26 cellular contexts compared by ENCODE assay signal in genomic region chr6:129920103-129920798, GRCh38. TPM values are rescaled to one million over a fixed set of nuclear protein-coding genes. Genes with fewer than 3 reads are reported as not detected.
DNase-seq lines count a peak whose midpoint lies in the region; ATAC-seq, FAIRE-seq and TF ChIP-seq lines count a peak whose summit lies in the region.
"Had no signal": no experiment of that assay in that cellular context is flagged by ENCODE, and none has a peak within 500 bp of the region (broad histone marks: within the 10 kb centered on the region; RNA-seq: fewer than 3 reads in every experiment).

No MANE protein-coding gene starts in this region.

- no peak for TF ChIP-seq RAD21 in HepG2 (CRISPR knock-in tag; IDR thresholded peaks at IDR 0.05)

- no peak for FAIRE-seq in HepG2 (lab: Jason Lieb, UNC)
- FAIRE-seq: A204.1, GM18507, HTR-8/SVneo had no signal

- H3K4me1 ChIP-seq in HepG2 (ENCODE audit: insufficient read depth, low read length), result no peaks in the 10 kb centered on the region
- H3K4me1 ChIP-seq in right lobe of liver, result no peaks in the 10 kb centered on the region
- no peaks in the 10 kb centered on the region for H3K4me1 ChIP-seq in endodermal cell (ENCODE audit: control insufficient read depth, insufficient read depth, low read length)

- 1% methylated on average over 7 of the region's 7 CpGs for WGBS in HepG2 (ENCODE audit: low lambda C conversion rate)
- 66% methylated on average over 7 of the region's 7 CpGs for WGBS in right lobe of liver (ENCODE audit: insufficient coverage, low coverage, low lambda C conversion rate, missing lambda C conversion rate)
- WGBS in endodermal cell (ENCODE audit: insufficient coverage in 1 of 2, insufficient read length in 1 of 2), 2 experiments, result 90% methylated on average over 7 of the region's 7 CpGs; no CpG with 5 or more reads in 1 of the 2 experiments

- CTCF ChIA-PET in HepG2 (lab: Yijun Ruan, JAX; ENCODE audit: low intra/inter-chr PET ratio, low total read pairs), result no interaction called here

- POLR2A ChIA-PET in HepG2 (lab: Yijun Ruan, JAX), result no interaction called here

- H3K4me2 ChIP-seq in HepG2 (ENCODE audit: low read depth, low read length), result no peak overlapping the region

- H2AFZ ChIP-seq in HepG2 (ENCODE audit: low read length), result no peak overlapping the region

- no peak for DNase-seq in HepG2 (ENCODE audit: low spot score)
- no peak for DNase-seq in right lobe of liver
- DNase-seq in amniotic epithelial cell (ENCODE audit: low read depth), result peak; percentile 28
- DNase-seq in foreskin melanocyte, result peak; percentile 61
- no peak for DNase-seq in endodermal cell
- no peak for DNase-seq in NCI-H1417 treated with DMSO at 0.1 percent for 48 hours (lab: John Stamatoyannopoulos, UW)
- DNase-seq: activated gamma-delta T cell; CD4-positive, CD25-positive, alpha-beta regulatory T cell; dermis blood vessel endothelial cell; DMS79; heart left ventricle; islet precursor cell; mesendoderm; NCI-H187; NCI-H446 treated with DMSO at 0.1 percent for 48 hours; SIG-M5; stimulated activated naive CD4-positive, alpha-beta T cell treated with Interleukin-2 at 50 U/mL for 16 hours had no signal

- no peaks in the 10 kb centered on the region for H3K79me2 ChIP-seq in HepG2 (ENCODE audit: insufficient read depth, low read length)

- in situ Hi-C loops in HepG2 (cut with HindIII; ENCODE audit: extremely low pct_ligation_motif_present, low pct_unique_long_range_greater_than_20kb), result no loop called here

- H3K27me3 ChIP-seq in HepG2 (ENCODE audit: control insufficient read depth in 1 of 2, insufficient read depth in 2 of 2, low read length in 2 of 2) (no peaks in the 10 kb centered on the region), right lobe of liver (no peaks in the 10 kb centered on the region), endodermal cell (ENCODE audit: control insufficient read depth, insufficient read depth, low read length, poor library complexity, severe bottlenecking) (no peaks in the 10 kb centered on the region)

- intact Hi-C loops in HepG2 (cut with micrococcal nuclease; ENCODE audit: unreplicated experiment), result no loop called here
- intact Hi-C loops in right lobe of liver (cut with DNase I), result no loop called here

- H3K27ac Mint-ChIP-seq in endodermal cell, result no peak overlapping the region
- H3K27ac Mint-ChIP-seq: type B pancreatic cell had no signal

- H3K4me3 ChIP-seq in HepG2 (replicated peaks in 1 of 3; ENCODE audit: insufficient read depth in 1 of 3, low read depth in 2 of 3, low read length in 3 of 3) (no peak overlapping the region), right lobe of liver (no peak overlapping the region), endodermal cell (ENCODE audit: low read length) (no peak overlapping the region)
- H3K4me3 ChIP-seq: heart left ventricle had no signal

- no peaks in the 10 kb centered on the region for H3K9me3 Mint-ChIP-seq in endodermal cell
- H3K9me3 Mint-ChIP-seq: T-helper 1 cell treated with Interleukin-12 subunit alpha and Interleukin-12 subunit beta and Interleukin-4 antibody, amounts not matched to agents 30 μg/mL and 1 μg/mL, for 36 hours; type B pancreatic cell had no signal

- no peaks in the 10 kb centered on the region for H3K36me3 Mint-ChIP-seq in endodermal cell (ENCODE audit: low read depth)
- H3K36me3 Mint-ChIP-seq: CD4-positive, CD25-positive, alpha-beta regulatory T cell; type B pancreatic cell had no signal

- no peak overlapping the region for H3K4me3 Mint-ChIP-seq in endodermal cell
- H3K4me3 Mint-ChIP-seq: CD4-positive, CD25-positive, alpha-beta regulatory T cell; neural crest cell; T-helper 1 cell treated with Interleukin-12 subunit alpha and Interleukin-12 subunit beta and Interleukin-4 antibody, amounts not matched to agents 30 μg/mL and 1 μg/mL, for 36 hours; type B pancreatic cell had no signal

- H3K27me3 Mint-ChIP-seq in endodermal cell (ENCODE audit: insufficient read depth), result no peaks in the 10 kb centered on the region
- H3K27me3 Mint-ChIP-seq: CD4-positive, CD25-positive, alpha-beta regulatory T cell; type B pancreatic cell had no signal

- H3K27ac ChIP-seq in HepG2 (ENCODE audit: extremely low read length, insufficient read depth, low read length), result no peak overlapping the region
- H3K27ac ChIP-seq in right lobe of liver, result no peak overlapping the region
- no peak overlapping the region for H3K27ac ChIP-seq in endodermal cell (ENCODE audit: low read depth, low read length)
- H3K27ac ChIP-seq: heart left ventricle had no signal

- H3K36me3 ChIP-seq in HepG2 (replicated peaks in 1 of 2; ENCODE audit: control insufficient read depth in 1 of 2, insufficient read depth in 2 of 2, low read length in 2 of 2), result no peaks in the 10 kb centered on the region
- no peaks in the 10 kb centered on the region for H3K36me3 ChIP-seq in right lobe of liver
- H3K36me3 ChIP-seq in endodermal cell (ENCODE audit: control insufficient read depth, insufficient read depth, low read length), result no peaks in the 10 kb centered on the region
- H3K36me3 ChIP-seq: heart left ventricle had no signal

- TF ChIP-seq POLR2A in HepG2 (IDR thresholded peaks at IDR 0.05; ENCODE audit: insufficient read depth in 1 of 2, low read depth in 2 of 2, low read length in 2 of 2) (no peak), right lobe of liver (IDR thresholded peaks at IDR 0.05) (no peak)

- no peaks in the 10 kb centered on the region for H3K4me1 Mint-ChIP-seq in endodermal cell
- H3K4me1 Mint-ChIP-seq: CD4-positive, CD25-positive, alpha-beta regulatory T cell; neural crest cell had no signal

- no TSS peak for BruUV-seq in HepG2 (replicated peaks; lab: Mats Ljungman, UMichigan)

- ATAC-seq in HepG2 (no peak), right lobe of liver (no peak), GM19324 (IDR thresholded peaks at IDR 0.05; ENCODE audit: low FRiP score, unreplicated experiment) (no peak), HG03565 (IDR thresholded peaks at IDR 0.05; ENCODE audit: unreplicated experiment) (no peak)
- ATAC-seq: esophagus mucosa, heart left ventricle had no signal

- no peak overlapping the region for H3K9ac ChIP-seq in HepG2 (ENCODE audit: insufficient read depth, low read depth, low read length)
- H3K9ac ChIP-seq in endodermal cell (ENCODE audit: extremely low read depth, low read length, poor library complexity, severe bottlenecking), result no peak overlapping the region

- TF ChIP-seq CTCF in HepG2 (CRISPR knock-in tag; IDR thresholded peaks at IDR 0.05) (no peak), right lobe of liver (IDR thresholded peaks at IDR 0.05) (no peak), endodermal cell (conservative IDR thresholded peaks at IDR 0.05) (no peak)

- H4K20me1 ChIP-seq in HepG2 (ENCODE audit: insufficient read depth, low read length), result no peaks in the 10 kb centered on the region

- no peaks in the 10 kb centered on the region for H3K9me3 ChIP-seq in HepG2 (ENCODE audit: low read length)
- H3K9me3 ChIP-seq in right lobe of liver, result no peaks in the 10 kb centered on the region
- H3K9me3 ChIP-seq in endodermal cell (ENCODE audit: control insufficient read depth, low read length), result no peaks in the 10 kb centered on the region
- H3K9me3 ChIP-seq: heart left ventricle had no signal

- TF ChIP-seq EP300 in HepG2 (IDR thresholded peaks at IDR 0.05; ENCODE audit: low read depth in 2 of 2, low read length in 2 of 2) (no peak), HepG2 (CRISPR knock-in tag; IDR thresholded peaks at IDR 0.05; ENCODE audit: borderline replicate concordance) (no peak)

RNA-seq across cellular contexts. Expression of gene TMEM244, which starts 59.1 kb away (rescaled TPM):
- not detected in 2 replicates for total RNA-seq in HepG2 (2016; rRNA removed; fragmentation: Illumina TruSeq; extraction: Trizol)
- not detected in 2 replicates for total RNA-seq in HepG2 (2016; cell fraction: cytosol; rRNA removed; fragmentation: Illumina TruSeq; extraction: Trizol; ENCODE audit: low read depth)
- total RNA-seq in HepG2 (2016; cell fraction: insoluble cytoplasmic fraction; rRNA removed; fragmentation: Illumina TruSeq; extraction: Trizol), result not detected in 2 replicates
- not detected in 2 replicates for total RNA-seq in HepG2 (2016; cell fraction: membrane; rRNA removed; fragmentation: Illumina TruSeq; extraction: Trizol)
- total RNA-seq in HepG2 (2016; cell fraction: nucleus; rRNA removed; fragmentation: Illumina TruSeq; extraction: Trizol), result not detected in 2 replicates
- polyA plus RNA-seq in HepG2 (2011; rRNA removed), result not detected in 2 replicates
- polyA plus RNA-seq in HepG2 (2011; cell fraction: cytosol; rRNA removed), result not detected in 2 replicates
- not detected in 2 replicates for polyA plus RNA-seq in HepG2 (2011; cell fraction: nucleus; rRNA removed)
- not detected in 2 replicates for polyA plus RNA-seq in HepG2 (2012)
- not detected in 2 replicates for polyA plus RNA-seq in HepG2 (2016; cell fraction: cytosol; fragmentation: Illumina TruSeq; extraction: Trizol; ENCODE audit: low read depth)
- not detected in 2 replicates for polyA plus RNA-seq in HepG2 (2016; cell fraction: insoluble cytoplasmic fraction; fragmentation: Illumina TruSeq; extraction: Trizol; ENCODE audit: low read depth)
- not detected in 2 replicates for polyA plus RNA-seq in HepG2 (2016; cell fraction: membrane; fragmentation: Illumina TruSeq; extraction: Trizol; ENCODE audit: low read depth)
- not detected in 2 replicates for polyA plus RNA-seq in HepG2 (2016; cell fraction: nucleus; fragmentation: Illumina TruSeq; extraction: Trizol; ENCODE audit: insufficient read depth, low read depth)
- not detected in 2 replicates for polyA minus RNA-seq in HepG2 (2011; rRNA and poly(A)+ RNA removed; ENCODE audit: low replicate concordance)
- not detected in 2 replicates for polyA minus RNA-seq in HepG2 (2011; cell fraction: cytosol; rRNA and poly(A)+ RNA removed)
- not detected in 2 replicates for polyA minus RNA-seq in HepG2 (2011; cell fraction: nucleus; rRNA and poly(A)+ RNA removed)
- not detected for total RNA-seq in right lobe of liver
- not detected for total RNA-seq in endodermal cell
- not detected for polyA plus RNA-seq in endodermal cell (2013, experiment 1 of 2)
- polyA plus RNA-seq in endodermal cell (2013, experiment 2 of 2), result not detected
- total RNA-seq: dermis blood vessel endothelial cell, esophagus mucosa, heart left ventricle, neural crest cell had no signal
- polyA plus RNA-seq: heart left ventricle had no signal

Comparison
In these comparisons a context has a peak if more than half of its experiments do, and no peak if none do; other contexts are left out.
1. DNase-seq: peak in amniotic epithelial cell (single experiment) and foreskin melanocyte (single experiment); none in HepG2 (single experiment), right lobe of liver (0 of 3), endodermal cell (single experiment) and NCI-H1417 treated with DMSO at 0.1 percent for 48 hours (single experiment).